16 cellular contexts compared by ENCODE assay signal in the genomic region with DNA sequence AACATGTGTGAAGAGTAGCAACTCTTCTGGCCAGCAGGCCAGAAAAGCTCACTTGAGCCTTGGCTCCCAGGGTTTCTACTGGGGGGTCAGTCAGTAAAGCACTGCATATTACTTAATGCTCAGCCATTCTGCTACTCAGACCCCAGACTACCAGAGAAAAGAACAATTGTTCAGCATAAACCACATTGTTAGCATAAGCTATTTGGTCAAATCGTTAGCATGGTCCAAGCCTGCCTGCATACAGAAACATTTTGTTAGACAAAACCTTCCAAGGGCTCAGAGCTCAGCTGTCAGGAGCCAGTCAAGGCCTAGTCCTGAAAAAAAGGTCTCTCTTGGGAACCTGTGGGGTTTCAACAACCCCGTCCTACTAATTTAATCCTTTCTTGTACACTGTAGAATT.
A peak's percentile ranks its signal among the peaks of the same experiment; 100 is the strongest.
DNase-seq lines count a peak whose midpoint lies in the region; ATAC-seq and TF ChIP-seq lines count a peak whose summit lies in the region.
"Had no signal": no experiment of that assay in that cellular context is flagged by ENCODE, and none has a peak within 500 bp of the region (broad histone marks: within the 10 kb centered on the region; RNA-seq: fewer than 3 reads in every experiment).

No MANE protein-coding gene starts in this region.

- TF ChIP-seq POLR2A in gastroesophageal sphincter (IDR thresholded peaks at IDR 0.05): no peak

- peak; percentile 25 for DNase-seq in NCI-H526 treated with DMSO at 0.1 percent for 48 hours (lab: John Stamatoyannopoulos, UW)
- peak; percentile 8 for DNase-seq in foreskin melanocyte
- peak; percentile 5 for DNase-seq in neuronal stem cell (ENCODE audit: low spot score)
- DNase-seq in midbrain (lab: John Stamatoyannopoulos, UW): no peak
- no peak for DNase-seq in NCI-H748 treated with DMSO at 0.1 percent for 48 hours (lab: John Stamatoyannopoulos, UW)
- DNase-seq: ACHN; BE2C; C1 segment of cervical spinal cord; Caco-2; CD4-positive, CD25-positive, alpha-beta regulatory T cell; CD8-positive, alpha-beta memory T cell; DMS153; DMS79; GDM1; H9 had no signal

- TF ChIP-seq CTCF in gastroesophageal sphincter (IDR thresholded peaks at IDR 0.05): no peak

- H2BK120ac ChIP-seq in neuronal stem cell (ENCODE audit: low read depth, low read length): no peak overlapping the region

- H2BK15ac ChIP-seq in neuronal stem cell (ENCODE audit: low read length): no peak overlapping the region

- H3K27ac ChIP-seq in neuronal stem cell (replicated peaks; ENCODE audit: low read length) (no peak overlapping the region), gastroesophageal sphincter (no peak overlapping the region)

- H3K18ac ChIP-seq in neuronal stem cell (ENCODE audit: low read length): no peak overlapping the region

- H2AK5ac ChIP-seq in neuronal stem cell (ENCODE audit: low read depth, low read length): no peak overlapping the region

- H3K36me3 ChIP-seq in neuronal stem cell (replicated peaks in 1 of 2; ENCODE audit: control insufficient read depth in 2 of 2, insufficient read depth in 2 of 2, low read length in 2 of 2): no peaks in the 10 kb centered on the region
- H3K36me3 ChIP-seq in gastroesophageal sphincter: no peaks in the 10 kb centered on the region
- H3K36me3 ChIP-seq: BE2C had no signal

- no peak overlapping the region for H2BK12ac ChIP-seq in neuronal stem cell (ENCODE audit: low read length)

- no peaks in the 10 kb centered on the region for H3K27me3 ChIP-seq in neuronal stem cell (ENCODE audit: control insufficient read depth in 3 of 3, insufficient read depth in 3 of 3, low read depth in 1 of 3, low read length in 3 of 3)
- no peaks in the 10 kb centered on the region for H3K27me3 ChIP-seq in gastroesophageal sphincter
- H3K27me3 ChIP-seq: BE2C had no signal

- H2BK5ac ChIP-seq in neuronal stem cell (ENCODE audit: low read length): no peak overlapping the region

- H3K4me2 ChIP-seq in neuronal stem cell (ENCODE audit: insufficient read depth, low read length, poor library complexity, severe bottlenecking): no peak overlapping the region

- H3K4me1 ChIP-seq in neuronal stem cell (ENCODE audit: control insufficient read depth in 2 of 2, insufficient read depth in 1 of 2, low read depth in 1 of 2, low read length in 2 of 2) (peaks cover 0 to 2% of the 10 kb centered on the region in 2 donors), gastroesophageal sphincter (no peaks in the 10 kb centered on the region)
- H3K4me1 ChIP-seq: Caco-2 had no signal

- no peak overlapping the region for H3K14ac ChIP-seq in neuronal stem cell (ENCODE audit: low read length)

- H2AFZ ChIP-seq in neuronal stem cell (ENCODE audit: low read length): peak overlapping the region; percentile 28

- no peak for TF ChIP-seq EP300 in gastroesophageal sphincter (IDR thresholded peaks at IDR 0.05)

- no peak overlapping the region for H4K8ac ChIP-seq in neuronal stem cell (ENCODE audit: low read depth, low read length)

- no peak overlapping the region for H3K4me3 ChIP-seq in neuronal stem cell (ENCODE audit: low read length in 2 of 2)
- no peak overlapping the region for H3K4me3 ChIP-seq in gastroesophageal sphincter

- no peak overlapping the region for H3K9ac ChIP-seq in neuronal stem cell (ENCODE audit: low read depth, low read length, poor library complexity)

- no peak overlapping the region for H3K4ac ChIP-seq in neuronal stem cell (ENCODE audit: low read length)

- no CpG with 5 or more reads among the region's 2 CpGs for WGBS in neuronal stem cell (ENCODE audit: extremely low coverage in 2 of 2, insufficient read length in 2 of 2, insufficient replicate concordance in 1 of 2), 2 donors
- WGBS in gastroesophageal sphincter (ENCODE audit: low coverage in 1 of 2), 2 donors: 81 to 94% methylated on average over 2 of the region's 2 CpGs

- no peak overlapping the region for H4K91ac ChIP-seq in neuronal stem cell (ENCODE audit: low read depth, low read length, poor library complexity)

- H3K9me3 ChIP-seq in neuronal stem cell (replicated peaks in 1 of 2; ENCODE audit: control insufficient read depth in 2 of 2, insufficient read depth in 1 of 2, low read depth in 1 of 2, low read length in 2 of 2) (no peaks in the 10 kb centered on the region), gastroesophageal sphincter (no peaks in the 10 kb centered on the region)
- H3K9me3 ChIP-seq: BE2C, Caco-2 had no signal

- no peaks in the 10 kb centered on the region for H3K79me1 ChIP-seq in neuronal stem cell (ENCODE audit: low read depth, low read length)

- ATAC-seq in gastroesophageal sphincter: no peak

- H3K23ac ChIP-seq in neuronal stem cell (ENCODE audit: low read depth, low read length, poor library complexity): no peak overlapping the region

Comparison
In these comparisons a context has a peak if more than half of its experiments do, and no peak if none do; other contexts are left out.
1. DNase-seq: peak in NCI-H526 treated with DMSO at 0.1 percent for 48 hours (single experiment), foreskin melanocyte (single experiment) and neuronal stem cell (single experiment); none in midbrain (single experiment) and NCI-H748 treated with DMSO at 0.1 percent for 48 hours (single experiment).